22 cellular contexts compared by ENCODE assay signal in the genomic region with DNA sequence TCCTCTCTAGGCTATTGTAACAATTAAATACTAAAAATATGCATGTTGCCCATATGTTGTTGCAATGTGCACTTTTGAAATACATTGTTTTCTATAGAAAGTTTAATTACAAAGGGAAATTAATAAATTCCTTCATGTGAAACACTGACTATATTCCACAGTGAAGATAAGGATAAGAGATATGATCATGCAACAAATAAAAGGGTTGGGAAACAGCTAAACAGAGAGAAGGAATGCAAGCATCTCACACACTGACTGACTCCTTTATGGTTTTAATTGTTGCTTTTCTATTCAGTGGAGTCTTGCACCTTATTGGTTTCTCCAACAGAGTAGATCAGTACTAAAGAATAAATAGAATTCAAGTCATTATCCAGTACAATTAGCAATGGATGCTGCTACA. TPM values are rescaled to one million over a fixed set of nuclear protein-coding genes. Genes with fewer than 3 reads are reported as not detected.
A peak's percentile ranks its signal among the peaks of the same experiment; 100 is the strongest.
DNase-seq lines count a peak whose midpoint lies in the region; TF ChIP-seq lines count a peak whose summit lies in the region.
"Had no signal": no experiment of that assay in that cellular context is flagged by ENCODE, and none has a peak within 500 bp of the region (broad histone marks: within the 10 kb centered on the region; RNA-seq: fewer than 3 reads in every experiment).

No MANE protein-coding gene starts in this region.

- no peak for TF ChIP-seq CTCF in MCF 10A (IDR thresholded peaks at IDR 0.05; ENCODE audit: unreplicated experiment)
- no peak for TF ChIP-seq CTCF in mammary epithelial cell (conservative IDR thresholded peaks at IDR 0.05 in 1 of 2, IDR thresholded peaks at IDR 0.05 in 1 of 2; ENCODE audit: extremely low read depth in 1 of 2, insufficient read depth in 1 of 2, low read depth in 1 of 2, low read length in 2 of 2)
- no peak for TF ChIP-seq CTCF in fibroblast of villous mesenchyme (IDR thresholded peaks at IDR 0.05; ENCODE audit: insufficient read depth, low read depth, low read length)
- no peak for TF ChIP-seq CTCF in Caco-2 (IDR thresholded peaks at IDR 0.05; ENCODE audit: insufficient read depth in 1 of 2, low read depth in 1 of 2, low read length in 1 of 2, severe bottlenecking in 1 of 2, unreplicated experiment in 1 of 2)
- TF ChIP-seq CTCF in mesothelial cell of epicardium (IDR thresholded peaks at IDR 0.05; ENCODE audit: unreplicated experiment) = no peak

- peak overlapping the region; percentile 14 for H3K27ac Mint-ChIP-seq in MCF 10A (ENCODE audit: low read depth, unreplicated experiment)
- H3K27ac Mint-ChIP-seq in Caco-2 (ENCODE audit: unreplicated experiment) = no peak overlapping the region
- no peak overlapping the region for H3K27ac Mint-ChIP-seq in mesothelial cell of epicardium
- H3K27ac Mint-ChIP-seq: B cell; CD4-positive, alpha-beta T cell; CD8-positive, alpha-beta T cell had no signal

- H3K79me2 ChIP-seq in mammary epithelial cell (ENCODE audit: insufficient read depth, low read length) = peaks cover 73% of the 10 kb centered on the region

- peaks cover 8% of the 10 kb centered on the region for H3K36me3 ChIP-seq in mammary epithelial cell (ENCODE audit: insufficient read depth, low read length)
- no peaks in the 10 kb centered on the region; the same call in 1 of the 2 replicates for H3K36me3 ChIP-seq in Caco-2 (ENCODE audit: control insufficient read depth, insufficient read depth, low read length)

- H3K9me3 ChIP-seq in mammary epithelial cell (replicated peaks; ENCODE audit: insufficient read depth, low read length) = no peaks in the 10 kb centered on the region
- H3K9me3 ChIP-seq in Caco-2 = no peaks in the 10 kb centered on the region
- H3K9me3 ChIP-seq: A549 had no signal

- intact Hi-C loops in MCF 10A (cut with micrococcal nuclease) = no loop called here
- intact Hi-C loops in mammary epithelial cell (cut with micrococcal nuclease) = no loop called here
- intact Hi-C loops in Caco-2 (cut with micrococcal nuclease; ENCODE audit: unreplicated experiment) = no loop called here

- DNase-seq in MCF 10A (ENCODE audit: unreplicated experiment) (no peak), mammary epithelial cell (no peak), NCI-H226 (peak; percentile 5), amniotic epithelial cell (ENCODE audit: low read depth) (peak; percentile 59), fibroblast of villous mesenchyme (ENCODE audit: low read depth) (peak; percentile 47), Caco-2 (no peak), NCI-H748 (lab: John Stamatoyannopoulos, UW; ENCODE audit: unreplicated experiment) (no peak), mesothelial cell of epicardium (ENCODE audit: low spot score in 2 of 2, unreplicated experiment in 2 of 2) (no peak)
- DNase-seq: AML-193; CD4-positive, alpha-beta T cell; CD8-positive, alpha-beta T cell; DMS 273 treated with DMSO at 0.1 percent for 48 hours; DMS153; DMS53; DMS79; DND-41; GF-D8 had no signal

- no peak overlapping the region for H2AFZ ChIP-seq in mammary epithelial cell (ENCODE audit: low read depth, low read length)

- no peak overlapping the region for H3K27ac ChIP-seq in mammary epithelial cell (ENCODE audit: insufficient read depth, low read depth, low read length)
- H3K27ac ChIP-seq: 22Rv1; BLaER1 treated with 17β-estradiol and CSF1 and Interleukin-3, amounts not matched to agents 10 nM and 100 nM; C4-2B had no signal

- H3K4me2 ChIP-seq in mammary epithelial cell (ENCODE audit: insufficient read depth, low read depth, low read length) = no peak overlapping the region
- H3K4me2 ChIP-seq: A549 had no signal

- H3K4me1 Mint-ChIP-seq in MCF 10A (ENCODE audit: insufficient read depth, unreplicated experiment) = peaks cover 28% of the 10 kb centered on the region
- H3K4me1 Mint-ChIP-seq in Caco-2 (ENCODE audit: low read depth, unreplicated experiment) = peaks cover 17% of the 10 kb centered on the region
- H3K4me1 Mint-ChIP-seq in mesothelial cell of epicardium = peaks cover 33% of the 10 kb centered on the region

- peaks cover 11% of the 10 kb centered on the region for H3K36me3 Mint-ChIP-seq in MCF 10A (ENCODE audit: insufficient read depth, unreplicated experiment)
- no peaks in the 10 kb centered on the region for H3K36me3 Mint-ChIP-seq in Caco-2 (ENCODE audit: insufficient read depth, unreplicated experiment)
- peaks cover 2% of the 10 kb centered on the region for H3K36me3 Mint-ChIP-seq in mesothelial cell of epicardium
- H3K36me3 Mint-ChIP-seq: CD8-positive, alpha-beta T cell had no signal

- BruUV-seq in MCF 10A (replicated peaks; lab: Mats Ljungman, UMichigan) = no TSS peak
- BruUV-seq in mammary epithelial cell (replicated peaks; lab: Mats Ljungman, UMichigan) = no TSS peak
- no TSS peak for BruUV-seq in Caco-2 (replicated peaks; lab: Mats Ljungman, UMichigan)

- H3K4me3 Mint-ChIP-seq in MCF 10A (ENCODE audit: unreplicated experiment) (no peak overlapping the region), Caco-2 (ENCODE audit: unreplicated experiment) (no peak overlapping the region), mesothelial cell of epicardium (no peak overlapping the region)
- H3K4me3 Mint-ChIP-seq: B cell; CD4-positive, alpha-beta T cell; CD8-positive, alpha-beta T cell had no signal

- CTCF ChIA-PET in MCF 10A (lab: Yijun Ruan, JAX) = interaction anchor here (1.6 kb wide), 1 partner anchor 10 kb away, joined by 3 read pairs; no protein-coding TSS in a partner anchor
- CTCF ChIA-PET in mammary epithelial cell (lab: Charles Lee; ENCODE audit: low non-redundant PET) = no interaction called here
- CTCF ChIA-PET in Caco-2 (lab: Charles Lee) = no interaction called here

- no peaks in the 10 kb centered on the region for H3K27me3 Mint-ChIP-seq in MCF 10A (ENCODE audit: insufficient read depth, unreplicated experiment)
- H3K27me3 Mint-ChIP-seq in Caco-2 (ENCODE audit: insufficient read depth, unreplicated experiment) = no peaks in the 10 kb centered on the region
- no peaks in the 10 kb centered on the region for H3K27me3 Mint-ChIP-seq in mesothelial cell of epicardium (ENCODE audit: low read depth)
- H3K27me3 Mint-ChIP-seq: B cell; CD4-positive, alpha-beta T cell had no signal

- H3K4me3 ChIP-seq in mammary epithelial cell (replicated peaks in 1 of 3; ENCODE audit: insufficient read depth in 1 of 3, low read depth in 2 of 3, low read length in 3 of 3) (no peak overlapping the region), fibroblast of villous mesenchyme (ENCODE audit: low read depth, low read length) (no peak overlapping the region), Caco-2 (ENCODE audit: low read depth, low read length) (no peak overlapping the region)
- H3K4me3 ChIP-seq: A549; BLaER1 treated with 17β-estradiol and CSF1 and Interleukin-3, amounts not matched to agents 10 nM and 100 nM had no signal

- dilution Hi-C loops in mammary epithelial cell (cut with HindIII; ENCODE audit: low sequenced_read_pairs) = no loop called here

- H3K9me3 Mint-ChIP-seq in MCF 10A (ENCODE audit: unreplicated experiment) = no peaks in the 10 kb centered on the region
- no peaks in the 10 kb centered on the region for H3K9me3 Mint-ChIP-seq in Caco-2 (ENCODE audit: unreplicated experiment)
- no peaks in the 10 kb centered on the region for H3K9me3 Mint-ChIP-seq in mesothelial cell of epicardium
- H3K9me3 Mint-ChIP-seq: CD4-positive, alpha-beta T cell had no signal

- H4K20me1 ChIP-seq in mammary epithelial cell (ENCODE audit: insufficient read depth, low read length) = no peaks in the 10 kb centered on the region
- H4K20me1 ChIP-seq: BLaER1 treated with 17β-estradiol and CSF1 and Interleukin-3, amounts not matched to agents 10 nM and 100 nM had no signal

- H3K9ac ChIP-seq in mammary epithelial cell (ENCODE audit: insufficient read depth, low read length) = no peak overlapping the region
- H3K9ac ChIP-seq: BLaER1 treated with 17β-estradiol and CSF1 and Interleukin-3, amounts not matched to agents 10 nM and 100 nM had no signal

- H3K4me1 ChIP-seq in mammary epithelial cell (ENCODE audit: insufficient read depth, low read length) (peaks cover 34% of the 10 kb centered on the region), Caco-2 (peaks cover 25% of the 10 kb centered on the region)

- no peaks in the 10 kb centered on the region for H3K27me3 ChIP-seq in mammary epithelial cell (ENCODE audit: insufficient read depth, low read length)
- H3K27me3 ChIP-seq in Caco-2 (replicated peaks; ENCODE audit: control insufficient read depth, insufficient read depth, low read length) = no peaks in the 10 kb centered on the region
- H3K27me3 ChIP-seq: BLaER1 treated with 17β-estradiol and CSF1 and Interleukin-3, amounts not matched to agents 10 nM and 100 nM had no signal

- POLR2A ChIA-PET in MCF 10A (lab: Yijun Ruan, JAX) (interaction anchor here (0.7 to 2.0 kb wide), 3 partner anchors 10 to 34 kb away, joined by 3 to 5 read pairs (median 3); no protein-coding TSS in a partner anchor), Caco-2 (lab: Charles Lee) (no interaction called here)

- in situ Hi-C loops in mammary epithelial cell (cut with MboI; ENCODE audit: low sequenced_read_pairs in 2 of 2) = no loop called here

RNA-seq across cellular contexts. Expression of a gene that starts 37.8 kb away (rescaled TPM):
- 22.7 and 23.5 TPM in 2 replicates for total RNA-seq in MCF 10A (2022)
- total RNA-seq in mammary epithelial cell = 10 to 100 TPM; 18.7 to 49.0 TPM
- 61.6 TPM for polyA plus RNA-seq in mammary epithelial cell
- 34.7 TPM for polyA minus RNA-seq in mammary epithelial cell
- 15.1 and 25.0 TPM in 2 replicates for total RNA-seq in fibroblast of villous mesenchyme
- 9.3 and 9.5 TPM in 2 replicates for total RNA-seq in Caco-2 (2022)
- 24.4 to 27.6 TPM (median 24.5 TPM) in 3 replicates for total RNA-seq in mesothelial cell of epicardium

Comparison
In these comparisons a context has a peak if more than half of its experiments do, and no peak if none do; other contexts are left out.
1. DNase-seq: peak in NCI-H226 (single experiment), amniotic epithelial cell (single experiment) and fibroblast of villous mesenchyme (single experiment); none in MCF 10A (single experiment), mammary epithelial cell (single experiment), Caco-2 (0 of 2), NCI-H748 (single experiment) and mesothelial cell of epicardium (0 of 2).